8 cellular contexts compared by ENCODE assay signal in the genomic region with DNA sequence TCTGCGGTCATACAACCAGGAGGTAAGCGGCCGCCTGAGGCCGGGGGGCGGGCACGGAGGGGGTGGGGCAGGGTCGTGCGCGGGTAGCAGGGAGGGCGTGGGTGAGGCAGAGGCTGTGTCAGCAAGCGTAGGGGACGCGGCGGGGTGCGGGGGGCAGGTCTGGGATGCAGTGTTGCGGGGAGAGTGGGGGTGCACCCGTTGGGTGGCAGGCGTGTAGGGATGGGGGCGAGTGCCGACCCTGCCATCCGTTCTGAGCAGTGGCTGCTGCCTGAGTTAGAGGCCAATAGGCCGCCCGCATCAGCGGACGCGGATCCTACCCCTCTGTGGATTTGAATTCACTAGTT. TPM values are rescaled to one million over a fixed set of nuclear protein-coding genes. Genes with fewer than 3 reads are reported as not detected.
DNase-seq lines count a peak whose midpoint lies in the region; ATAC-seq and TF ChIP-seq lines count a peak whose summit lies in the region.

No MANE protein-coding gene starts in this region.

- peak overlapping the region; percentile 99 to 100 for H3K4me3 ChIP-seq in Panc1 (ENCODE audit: low read depth in 2 of 2, low read length in 2 of 2)
- H3K4me3 ChIP-seq in esophagus (ENCODE audit: low read depth in 1 of 2, low read length in 2 of 2), result peak overlapping the region; percentile 78 to 92

- peaks cover 11% of the 10 kb centered on the region for H3K36me3 Mint-ChIP-seq in osteocyte (ENCODE audit: unreplicated experiment)

- H3K9me3 Mint-ChIP-seq in osteocyte (ENCODE audit: unreplicated experiment), result no peaks in the 10 kb centered on the region

- no peaks in the 10 kb centered on the region for H3K27me3 Mint-ChIP-seq in osteocyte (ENCODE audit: unreplicated experiment)

- H3K4me1 Mint-ChIP-seq in osteocyte (ENCODE audit: unreplicated experiment), result peaks cover 30% of the 10 kb centered on the region

- H3K9me3 ChIP-seq in ES-I3 (ENCODE audit: control insufficient read depth, insufficient read depth, low read length), result no peaks in the 10 kb centered on the region
- no peaks in the 10 kb centered on the region for H3K9me3 ChIP-seq in Panc1 (ENCODE audit: control insufficient read depth, insufficient read depth, low read depth, low read length)
- no peaks in the 10 kb centered on the region for H3K9me3 ChIP-seq in esophagus (ENCODE audit: control insufficient read depth in 2 of 2, insufficient read depth in 1 of 2, low read depth in 1 of 2, low read length in 1 of 2)

- intact Hi-C loops in Panc1 (cut with micrococcal nuclease; ENCODE audit: unreplicated experiment), result no loop called here

- H3K27ac ChIP-seq in Panc1 (ENCODE audit: low read length), result peak overlapping the region; percentile 100
- peak overlapping the region; percentile 97 to 100 for H3K27ac ChIP-seq in esophagus (ENCODE audit: low read depth in 2 of 2, low read length in 1 of 2)

- peak overlapping the region; percentile 94 for H3K4me3 Mint-ChIP-seq in osteocyte (ENCODE audit: unreplicated experiment)

- no peaks in the 10 kb centered on the region for H3K27me3 ChIP-seq in Panc1 (ENCODE audit: control insufficient read depth, insufficient read depth, low read length)
- no peaks in the 10 kb centered on the region for H3K27me3 ChIP-seq in esophagus (ENCODE audit: control insufficient read depth in 1 of 2, insufficient read depth in 2 of 2, low read length in 2 of 2)

- H3K4me1 ChIP-seq in ES-I3 (ENCODE audit: insufficient read depth, low read length), result peaks cover 13% of the 10 kb centered on the region; the same call in 1 of the 2 replicates
- H3K4me1 ChIP-seq in Panc1 (ENCODE audit: control insufficient read depth, insufficient read depth, low read length), result peaks cover 33% of the 10 kb centered on the region
- H3K4me1 ChIP-seq in esophagus (ENCODE audit: control insufficient read depth in 2 of 2, insufficient read depth in 2 of 2, low read length in 1 of 2), result peaks cover 8 to 25% of the 10 kb centered on the region in 2 donors

- TF ChIP-seq CTCF in Panc1 (IDR thresholded peaks at IDR 0.05), result no peak
- no peak for TF ChIP-seq CTCF in osteocyte (IDR thresholded peaks at IDR 0.05)

- ATAC-seq in Panc1, result peak; percentile 5
- ATAC-seq in HG03095 (IDR thresholded peaks at IDR 0.05; ENCODE audit: unreplicated experiment), result no peak
- no peak for ATAC-seq in GM18519 (IDR thresholded peaks at IDR 0.05; ENCODE audit: low FRiP score, unreplicated experiment)
- ATAC-seq in GM21515 (IDR thresholded peaks at IDR 0.05; ENCODE audit: unreplicated experiment), result no peak

- POLR2A ChIA-PET in Panc1 (lab: Charles Lee), result no interaction called here

- H3K36me3 ChIP-seq in ES-I3 (ENCODE audit: insufficient read depth, low read length) (peaks cover 28% of the 10 kb centered on the region), Panc1 (ENCODE audit: control insufficient read depth, insufficient read depth, low read length) (peaks cover 32% of the 10 kb centered on the region), esophagus (ENCODE audit: control insufficient read depth in 2 of 2, insufficient read depth in 2 of 2, low read length in 1 of 2) (peaks cover 18 to 52% of the 10 kb centered on the region in 2 donors)

- in situ Hi-C loops in Panc1 (cut with HindIII; ENCODE audit: low pct_unique_long_range_greater_than_20kb, low sequenced_read_pairs), result no loop called here

- peak overlapping the region; percentile 74 for H3K9ac ChIP-seq in ES-I3 (ENCODE audit: low read depth, low read length)

- peak overlapping the region; percentile 99 for H3K27ac Mint-ChIP-seq in osteocyte (ENCODE audit: unreplicated experiment)

- CTCF ChIA-PET in Panc1 (lab: Charles Lee), result no interaction called here

- 1% methylated on average over 24 to 26 of the region's 26 CpGs for WGBS in esophagus, 2 donors

- BruUV-seq in Panc1 (replicated peaks; lab: Mats Ljungman, UMichigan), result no TSS peak

- DNase-seq in Panc1 (ENCODE audit: low read depth, low spot score) (no peak), osteocyte (ENCODE audit: extremely low spot score, unreplicated experiment) (no peak), DMS 273 (lab: John Stamatoyannopoulos, UW; ENCODE audit: unreplicated experiment) (no peak)

RNA-seq across cellular contexts. Expression of a gene that starts 1.4 kb away (rescaled TPM):
- total RNA-seq in Panc1 (2021; ENCODE audit: unreplicated experiment) (264 TPM), osteocyte (105 and 125 TPM in 2 replicates)
- 259 TPM for polyA plus RNA-seq in Panc1 (2012; ENCODE audit: insufficient read length)
- 10 to 100 TPM; 31.2 to 42.8 TPM for polyA plus RNA-seq in esophagus

RNA-seq across cellular contexts. Expression of a gene that starts 1.7 kb away (rescaled TPM):
- total RNA-seq in Panc1 (2021; ENCODE audit: unreplicated experiment), result 89.0 TPM
- polyA plus RNA-seq in Panc1 (2012; ENCODE audit: insufficient read length), result 78.9 TPM
- 10 to 100 TPM; 12.5 to 18.0 TPM for polyA plus RNA-seq in esophagus
- total RNA-seq in osteocyte, result 54.6 and 59.3 TPM in 2 replicates

RNA-seq across cellular contexts. Expression of a gene that starts 16.0 kb away (rescaled TPM):
- total RNA-seq in Panc1 (2021; ENCODE audit: unreplicated experiment) (not detected), osteocyte (not detected in 2 replicates)
- not detected for polyA plus RNA-seq in Panc1 (2012; ENCODE audit: insufficient read length)
- not detected for polyA plus RNA-seq in esophagus

RNA-seq across cellular contexts. Expression of a gene that starts 27.3 kb away (rescaled TPM):
- total RNA-seq in Panc1 (2021; ENCODE audit: unreplicated experiment) (37.5 TPM), osteocyte (23.2 and 25.7 TPM in 2 replicates)
- polyA plus RNA-seq in Panc1 (2012; ENCODE audit: insufficient read length), result 56.2 TPM
- 10 to 100 TPM in 1 of 2 donors, 1 to 10 TPM in 1; 7.9 to 13.5 TPM for polyA plus RNA-seq in esophagus

RNA-seq across cellular contexts. Expression of a gene that starts 27.9 kb away (rescaled TPM):
- 271 TPM for total RNA-seq in Panc1 (2021; ENCODE audit: unreplicated experiment)
- 202 TPM for polyA plus RNA-seq in Panc1 (2012; ENCODE audit: insufficient read length)
- polyA plus RNA-seq in esophagus, result 10 to 100 TPM; 90.8 to 98.2 TPM
- total RNA-seq in osteocyte, result 115 and 126 TPM in 2 replicates
